In genomic region chr14:22112004-22112403, GRCh38 we compare ENCODE assay signal across 8 cellular contexts.
DNase-seq lines count a peak whose midpoint lies in the region; ATAC-seq and TF ChIP-seq lines count a peak whose summit lies in the region.

No MANE protein-coding gene starts in this region.

- no peaks in the 10 kb centered on the region for H3K4me1 Mint-ChIP-seq in progenitor cell of endocrine pancreas (ENCODE audit: low read depth)

- H3K27ac ChIP-seq in Panc1 (ENCODE audit: low read length) = no peak overlapping the region

- H3K27me3 ChIP-seq in Panc1 (ENCODE audit: control insufficient read depth, insufficient read depth, low read length) = no peaks in the 10 kb centered on the region; the same call in 1 of the 2 replicates

- ATAC-seq in Panc1 = no peak

- H3K27ac Mint-ChIP-seq in progenitor cell of endocrine pancreas = no peak overlapping the region

- H3K9me3 ChIP-seq in Panc1 (ENCODE audit: control insufficient read depth, insufficient read depth, low read depth, low read length) = no peaks in the 10 kb centered on the region

- no peaks in the 10 kb centered on the region for H3K36me3 Mint-ChIP-seq in progenitor cell of endocrine pancreas (ENCODE audit: insufficient read depth)

- intact Hi-C loops in Panc1 (cut with micrococcal nuclease; ENCODE audit: unreplicated experiment) = no loop called here

- CTCF ChIA-PET in Panc1 (lab: Charles Lee) = interaction anchor here (1.0 kb wide), 1 partner anchor 43 kb away, joined by 3 read pairs; no protein-coding TSS in a partner anchor

- DNase-seq in Panc1 (ENCODE audit: low read depth, low spot score) (no peak), astrocyte of the cerebellum (ENCODE audit: low read depth) (no peak), progenitor cell of endocrine pancreas (ENCODE audit: low spot score, unreplicated experiment) (peak; percentile 19), Ammon's horn (ENCODE audit: low spot score) (no peak), GM03348 (ENCODE audit: low spot score) (no peak), T1000 (lab: John Stamatoyannopoulos, UW) (no peak), NCI-H510A treated with DMSO at 0.1 percent for 48 hours (lab: John Stamatoyannopoulos, UW) (no peak)

- BruUV-seq in Panc1 (replicated peaks; lab: Mats Ljungman, UMichigan) = no TSS peak

- POLR2A ChIA-PET in Panc1 (lab: Charles Lee) = no interaction called here

- no peaks in the 10 kb centered on the region for H3K36me3 ChIP-seq in Panc1 (ENCODE audit: control insufficient read depth, insufficient read depth, low read length)

- no peaks in the 10 kb centered on the region for H3K9me3 Mint-ChIP-seq in progenitor cell of endocrine pancreas (ENCODE audit: low read depth)

- TF ChIP-seq CTCF in GM12872 (IDR thresholded peaks at IDR 0.05; ENCODE audit: insufficient read depth, low read depth, low read length) = peak; percentile 69; the same call in 2 of the 3 replicates
- peak; percentile 60 for TF ChIP-seq CTCF in Panc1 (IDR thresholded peaks at IDR 0.05)
- peak; percentile 39 for TF ChIP-seq CTCF in astrocyte of the cerebellum (IDR thresholded peaks at IDR 0.05; ENCODE audit: low read depth, low read length, missing control alignments)
- TF ChIP-seq CTCF in progenitor cell of endocrine pancreas (IDR thresholded peaks at IDR 0.05; ENCODE audit: unreplicated experiment) = peak; percentile 60

- peaks cover 18% of the 10 kb centered on the region for H3K27me3 Mint-ChIP-seq in progenitor cell of endocrine pancreas

- H3K4me1 ChIP-seq in Panc1 (ENCODE audit: control insufficient read depth, insufficient read depth, low read length) = no peaks in the 10 kb centered on the region

- no peak overlapping the region for H3K4me3 Mint-ChIP-seq in progenitor cell of endocrine pancreas (ENCODE audit: low read depth)

- no peak overlapping the region for H3K4me3 ChIP-seq in Panc1 (ENCODE audit: low read depth in 2 of 2, low read length in 2 of 2)
- no peak overlapping the region for H3K4me3 ChIP-seq in astrocyte of the cerebellum (ENCODE audit: low read depth, low read length)

- in situ Hi-C loops in Panc1 (cut with HindIII; ENCODE audit: low pct_unique_long_range_greater_than_20kb, low sequenced_read_pairs) = no loop called here
- in situ Hi-C loops in astrocyte of the cerebellum (cut with HindIII; ENCODE audit: low sequenced_read_pairs) = no loop called here
